8 cellular contexts compared by ENCODE assay signal in genomic region chr4:53366301-53366716, GRCh38. TPM values are rescaled to one million over a fixed set of nuclear protein-coding genes. Genes with fewer than 3 reads are reported as not detected.
DNase-seq lines count a peak whose midpoint lies in the region; ATAC-seq and TF ChIP-seq lines count a peak whose summit lies in the region.

No MANE protein-coding gene starts in this region.

- H3K27ac ChIP-seq in naive thymus-derived CD4-positive, alpha-beta T cell (ENCODE audit: low read depth, low read length), result peak overlapping the region; percentile 85

- no peaks in the 10 kb centered on the region for H3K36me3 ChIP-seq in naive thymus-derived CD4-positive, alpha-beta T cell (ENCODE audit: control insufficient read depth in 2 of 3, insufficient read depth in 3 of 3, low read length in 3 of 3)

- DNase-seq in GM13976 (ENCODE audit: low spot score) (peak; percentile 28), MCF 10A (ENCODE audit: unreplicated experiment) (no peak), NCI-H2107 (lab: John Stamatoyannopoulos, UW) (no peak), ACHN (no peak), NCI-H2081 (lab: John Stamatoyannopoulos, UW) (no peak)
- no peak for DNase-seq in naive thymus-derived CD4-positive, alpha-beta T cell
- no peak for DNase-seq in stimulated activated CD4-positive, alpha-beta T cell treated with anti-CD3 and anti-CD28 coated beads, Interleukin-4, amount 100 ng/mL, for 4 hours

- CTCF ChIA-PET in MCF 10A (lab: Yijun Ruan, JAX), result interaction anchor here (0.7 to 1.0 kb wide), 3 partner anchors 16 to 744 kb away, joined by 3 to 6 read pairs (median 4); no protein-coding TSS in a partner anchor
- CTCF ChIA-PET in naive thymus-derived CD4-positive, alpha-beta T cell (lab: Charles Lee), result interaction anchor here (1.2 kb wide), 1 partner anchor 34 kb away, joined by 4 read pairs; no protein-coding TSS in a partner anchor

- TSS peak; percentile 97 for BruUV-seq in MCF 10A (replicated peaks; lab: Mats Ljungman, UMichigan)

- H3K9me3 ChIP-seq in naive thymus-derived CD4-positive, alpha-beta T cell (ENCODE audit: control insufficient read depth in 2 of 3, low read length in 3 of 3), result no peaks in the 10 kb centered on the region

- intact Hi-C loops in MCF 10A (cut with micrococcal nuclease), result loop anchor here (2.0 kb wide), 1 partner anchor 170 kb away; no protein-coding TSS in a partner anchor
- intact Hi-C loops in naive thymus-derived CD4-positive, alpha-beta T cell (cut with micrococcal nuclease), result loop anchor here (1.0 to 10.0 kb wide), 9 partner anchors 11 to 1578 kb away; partner anchors contain the start of genes CHIC2 (in 2 of the 2), FIP1L1 (in 2 of the 2) and RASL11B (in 1 of the 2)

- H3K27ac Mint-ChIP-seq in MCF 10A (ENCODE audit: low read depth, unreplicated experiment), result peak overlapping the region; percentile 76
- H3K27ac Mint-ChIP-seq in naive thymus-derived CD4-positive, alpha-beta T cell, result peak overlapping the region; percentile 95 to 99 (median 96)

- no peaks in the 10 kb centered on the region for H3K9me3 Mint-ChIP-seq in MCF 10A (ENCODE audit: unreplicated experiment)
- H3K9me3 Mint-ChIP-seq in naive thymus-derived CD4-positive, alpha-beta T cell, result peaks cover 0 to 6% (median 0%) of the 10 kb centered on the region in 11 donors

- H3K4me3 ChIP-seq in naive thymus-derived CD4-positive, alpha-beta T cell (ENCODE audit: low read length), result peak overlapping the region; percentile 72

- in situ Hi-C loops in GM13976 (cut with MboI; ENCODE audit: low sequenced_read_pairs, unreplicated experiment) (no loop called here), ACHN (cut with HindIII; ENCODE audit: low pct_ligation_motif_present, low pct_unique_long_range_greater_than_20kb, low sequenced_read_pairs) (no loop called here)

- H3K4me1 ChIP-seq in naive thymus-derived CD4-positive, alpha-beta T cell (ENCODE audit: control insufficient read depth in 2 of 2, insufficient read depth in 2 of 2, low read length in 2 of 2), result peaks cover 7 to 17% of the 10 kb centered on the region in 2 donors

- H3K27me3 ChIP-seq in naive thymus-derived CD4-positive, alpha-beta T cell (ENCODE audit: control insufficient read depth in 2 of 2, insufficient read depth in 2 of 2, low read length in 2 of 2), result no peaks in the 10 kb centered on the region

- no peak for TF ChIP-seq CTCF in GM13976 (IDR thresholded peaks at IDR 0.05; ENCODE audit: borderline replicate concordance, control extremely low read depth, extremely low read depth, insufficient read depth, missing control alignments)
- no peak for TF ChIP-seq CTCF in MCF 10A (IDR thresholded peaks at IDR 0.05; ENCODE audit: unreplicated experiment)

- peak overlapping the region; percentile 92 for H3K4me3 Mint-ChIP-seq in MCF 10A (ENCODE audit: unreplicated experiment)
- peak overlapping the region; percentile 92 to 99 (median 96) for H3K4me3 Mint-ChIP-seq in naive thymus-derived CD4-positive, alpha-beta T cell

- ATAC-seq in HG03103 (IDR thresholded peaks at IDR 0.05; ENCODE audit: low read depth, unreplicated experiment), result peak; percentile 12
- no peak for ATAC-seq in naive thymus-derived CD4-positive, alpha-beta T cell

- H3K4me1 Mint-ChIP-seq in MCF 10A (ENCODE audit: insufficient read depth, unreplicated experiment), result peaks cover 24% of the 10 kb centered on the region
- H3K4me1 Mint-ChIP-seq in naive thymus-derived CD4-positive, alpha-beta T cell, result peaks cover 28 to 58% (median 44%) of the 10 kb centered on the region in 7 donors

- peaks cover 6% of the 10 kb centered on the region for H3K36me3 Mint-ChIP-seq in MCF 10A (ENCODE audit: insufficient read depth, unreplicated experiment)
- H3K36me3 Mint-ChIP-seq in naive thymus-derived CD4-positive, alpha-beta T cell, result peaks cover 0 to 4% (median 0%) of the 10 kb centered on the region in 5 donors

- peaks cover 31% of the 10 kb centered on the region for H3K27me3 Mint-ChIP-seq in MCF 10A (ENCODE audit: insufficient read depth, unreplicated experiment)
- H3K27me3 Mint-ChIP-seq in naive thymus-derived CD4-positive, alpha-beta T cell, result peaks cover 0 to 22% (median 6%) of the 10 kb centered on the region in 5 donors

- POLR2A ChIA-PET in MCF 10A (lab: Yijun Ruan, JAX), result interaction anchor here (0.7 to 4.3 kb wide), 4 partner anchors 9 to 252 kb away, joined by 3 to 75 read pairs (median 10); partner anchors contain the start of gene FIP1L1
- POLR2A ChIA-PET in naive thymus-derived CD4-positive, alpha-beta T cell (lab: Charles Lee), result interaction anchor here (0.6 to 3.7 kb wide), 4 partner anchors 8 to 80 kb away, joined by 3 to 35 read pairs (median 7); partner anchors contain the start of gene FIP1L1

RNA-seq across cellular contexts. Expression of gene SCFD2, which starts 0.4 kb away (rescaled TPM):
- 16.8 and 19.2 TPM in 2 replicates for total RNA-seq in MCF 10A (2022)
- 10 to 100 TPM; 13.4 to 32.8 (median 28.0) TPM for total RNA-seq in naive thymus-derived CD4-positive, alpha-beta T cell
- polyA plus RNA-seq in naive thymus-derived CD4-positive, alpha-beta T cell, result 10 to 100 TPM; 15.9 to 20.8 TPM

RNA-seq across cellular contexts. Expression of gene FIP1L1, which starts 11.1 kb away (rescaled TPM):
- total RNA-seq in MCF 10A (2022), result 93.3 and 103 TPM in 2 replicates
- 10 to 100 TPM; 57.1 to 91.0 (median 78.7) TPM for total RNA-seq in naive thymus-derived CD4-positive, alpha-beta T cell
- polyA plus RNA-seq in naive thymus-derived CD4-positive, alpha-beta T cell, result 10 to 100 TPM; 70.7 to 90.7 TPM
